ENCODE assay signal across 17 cellular contexts in genomic region chr9:98569070-98569469, GRCh38.
DNase-seq lines count a peak whose midpoint lies in the region; ATAC-seq, FAIRE-seq and TF ChIP-seq lines count a peak whose summit lies in the region.
"Had no signal": no experiment of that assay in that cellular context is flagged by ENCODE, and none has a peak within 500 bp of the region (broad histone marks: within the 10 kb centered on the region; RNA-seq: fewer than 3 reads in every experiment).

No MANE protein-coding gene starts in this region.

- no peak overlapping the region for H3K23ac ChIP-seq in H1 (ENCODE audit: insufficient read length)

- H3K4me1 ChIP-seq in H1 (replicated peaks in 1 of 4; ENCODE audit: control insufficient read depth in 3 of 4, insufficient read depth in 4 of 4, low read length in 3 of 4) (no peaks in the 10 kb centered on the region), neural progenitor cell (peaks cover 19% of the 10 kb centered on the region)
- H3K4me1 ChIP-seq: Caco-2 had no signal

- H3K27me3 Mint-ChIP-seq in activated CD8-positive, alpha-beta memory T cell treated with anti-CD3 and anti-CD28 coated beads, Interleukin-2, amount 10 ng/mL, durations not matched to agents 7 days and 5 days: peaks cover 56% of the 10 kb centered on the region
- H3K27me3 Mint-ChIP-seq in neural progenitor cell (ENCODE audit: insufficient read depth, low read depth): peaks cover 5% of the 10 kb centered on the region
- peaks cover 8% of the 10 kb centered on the region for H3K27me3 Mint-ChIP-seq in T-helper 2 cell treated with Interferon-gamma antibody and Interleukin-4, amounts not matched to agents 5 μg/mL and 100 μg/mL, for 36 hours (ENCODE audit: low read depth)

- H3K79me2 ChIP-seq in H1 (ENCODE audit: control insufficient read depth in 1 of 2, insufficient read depth in 2 of 2, low read length in 2 of 2) (no peaks in the 10 kb centered on the region), neural progenitor cell (ENCODE audit: low read depth) (no peaks in the 10 kb centered on the region)

- TF ChIP-seq POLR2A in H1 (IDR thresholded peaks at IDR 0.05; ENCODE audit: control extremely low read depth in 1 of 2, low read depth in 2 of 2, low read length in 2 of 2): no peak

- DNase-seq in activated CD8-positive, alpha-beta memory T cell treated with anti-CD3 and anti-CD28 coated beads, Interleukin-2, amount 10 ng/mL, durations not matched to agents 7 days and 5 days: peak; percentile 21
- no peak for DNase-seq in activated CD8-positive, alpha-beta memory T cell treated with anti-CD3 and anti-CD28 coated beads, Interleukin-2, amount 50 U/mL, for 4 hours
- DNase-seq in H1 (ENCODE audit: low read depth in 1 of 2, low spot score in 2 of 2) (no peak), neural progenitor cell (ENCODE audit: low spot score) (peak; percentile 16), NCI-H748 treated with DMSO at 0.1 percent for 48 hours (lab: John Stamatoyannopoulos, UW) (no peak)
- DNase-seq in T-helper 2 cell treated with Interferon-gamma antibody and Interleukin-4, amounts not matched to agents 5 μg/mL and 100 μg/mL, for 36 hours (ENCODE audit: low spot score): no peak
- DNase-seq: 8988T; AML-193; Caco-2; CD8-positive, alpha-beta memory T cell; DND-41; GDM1; GM23248; H7 had no signal

- no peaks in the 10 kb centered on the region for H3K36me3 ChIP-seq in H1 (ENCODE audit: control insufficient read depth in 2 of 4, insufficient read depth in 4 of 4, low read length in 3 of 4)
- H3K36me3 ChIP-seq in neural progenitor cell: no peaks in the 10 kb centered on the region
- H3K36me3 ChIP-seq: BLaER1 had no signal

- no peak overlapping the region for H3K4me3 ChIP-seq in H1 (ENCODE audit: extremely low read depth in 1 of 4, insufficient read depth in 2 of 4, low read depth in 3 of 4, low read length in 4 of 4)
- no peak overlapping the region for H3K4me3 ChIP-seq in neural progenitor cell
- H3K4me3 ChIP-seq: BLaER1, GM23248 had no signal

- H3K4me2 ChIP-seq in H1 (ENCODE audit: insufficient read depth in 1 of 2, low read depth in 2 of 2, low read length in 2 of 2) (no peak overlapping the region), neural progenitor cell (no peak overlapping the region)
- H3K4me2 ChIP-seq: BLaER1 had no signal

- no peaks in the 10 kb centered on the region for H3K36me3 Mint-ChIP-seq in activated CD8-positive, alpha-beta memory T cell treated with anti-CD3 and anti-CD28 coated beads, Interleukin-2, amount 10 ng/mL, durations not matched to agents 7 days and 5 days
- H3K36me3 Mint-ChIP-seq in neural progenitor cell: no peaks in the 10 kb centered on the region
- H3K36me3 Mint-ChIP-seq in T-helper 2 cell treated with Interferon-gamma antibody and Interleukin-4, amounts not matched to agents 5 μg/mL and 100 μg/mL, for 36 hours (ENCODE audit: low read depth): no peaks in the 10 kb centered on the region
- H3K36me3 Mint-ChIP-seq: CD8-positive, alpha-beta memory T cell had no signal

- no peak overlapping the region for H2BK12ac ChIP-seq in H1 (ENCODE audit: low read depth, low read length)

- H3K27ac ChIP-seq in H1 (ENCODE audit: low read depth, low read length) (no peak overlapping the region), neural progenitor cell (no peak overlapping the region)
- H3K27ac ChIP-seq: BLaER1, GM23248 had no signal

- H3K23me2 ChIP-seq in H1 (ENCODE audit: low read depth, low read length): no peaks in the 10 kb centered on the region

- no peak overlapping the region for H3K27ac Mint-ChIP-seq in activated CD8-positive, alpha-beta memory T cell treated with anti-CD3 and anti-CD28 coated beads, Interleukin-2, amount 10 ng/mL, durations not matched to agents 7 days and 5 days
- no peak overlapping the region for H3K27ac Mint-ChIP-seq in neural progenitor cell
- H3K27ac Mint-ChIP-seq in T-helper 2 cell treated with Interferon-gamma antibody and Interleukin-4, amounts not matched to agents 5 μg/mL and 100 μg/mL, for 36 hours: no peak overlapping the region
- H3K27ac Mint-ChIP-seq: CD8-positive, alpha-beta memory T cell had no signal

- H3K9ac ChIP-seq in H1 (replicated peaks in 1 of 4; ENCODE audit: extremely low read depth in 1 of 4, low read depth in 3 of 4, low read length in 3 of 4): no peak overlapping the region
- no peak overlapping the region for H3K9ac ChIP-seq in neural progenitor cell
- H3K9ac ChIP-seq: BLaER1, GM23248 had no signal

- CTCF ChIA-PET in activated CD8-positive, alpha-beta memory T cell treated with anti-CD3 and anti-CD28 coated beads, Interleukin-2, amount 10 ng/mL, durations not matched to agents 7 days and 5 days (lab: Charles Lee): no interaction called here
- CTCF ChIA-PET in H1 (lab: Charles Lee; ENCODE audit: partially characterized antibody): interaction anchor here (0.7 to 1.0 kb wide), 2 partner anchors 32 to 171 kb away, joined by 3 read pairs; no protein-coding TSS in a partner anchor

- no peak overlapping the region for H2BK5ac ChIP-seq in H1 (ENCODE audit: low read depth, low read length)

- no peak overlapping the region for H2BK120ac ChIP-seq in H1 (replicated peaks; ENCODE audit: low read depth, low read length)

- no peak overlapping the region for H4K5ac ChIP-seq in H1 (ENCODE audit: insufficient read length, low read depth, low read length)

- no peak overlapping the region for H3K4me3 Mint-ChIP-seq in activated CD8-positive, alpha-beta memory T cell treated with anti-CD3 and anti-CD28 coated beads, Interleukin-2, amount 10 ng/mL, durations not matched to agents 7 days and 5 days
- no peak overlapping the region for H3K4me3 Mint-ChIP-seq in neural progenitor cell
- no peak overlapping the region for H3K4me3 Mint-ChIP-seq in T-helper 2 cell treated with Interferon-gamma antibody and Interleukin-4, amounts not matched to agents 5 μg/mL and 100 μg/mL, for 36 hours
- H3K4me3 Mint-ChIP-seq: CD8-positive, alpha-beta memory T cell had no signal

- POLR2A ChIA-PET in H1 (lab: Charles Lee; ENCODE audit: partially characterized antibody): no interaction called here

- no peak overlapping the region for H4K91ac ChIP-seq in H1 (replicated peaks; ENCODE audit: insufficient read length, low read length)

- H3F3A ChIP-seq in neural progenitor cell (ENCODE audit: low read depth): no peaks in the 10 kb centered on the region

- no peaks in the 10 kb centered on the region for H3K9me3 Mint-ChIP-seq in activated CD8-positive, alpha-beta memory T cell treated with anti-CD3 and anti-CD28 coated beads, Interleukin-2, amount 10 ng/mL, durations not matched to agents 7 days and 5 days (ENCODE audit: low read depth)
- H3K9me3 Mint-ChIP-seq in neural progenitor cell: no peaks in the 10 kb centered on the region
- no peaks in the 10 kb centered on the region for H3K9me3 Mint-ChIP-seq in T-helper 2 cell treated with Interferon-gamma antibody and Interleukin-4, amounts not matched to agents 5 μg/mL and 100 μg/mL, for 36 hours
- H3K9me3 Mint-ChIP-seq: CD8-positive, alpha-beta memory T cell had no signal

- no peaks in the 10 kb centered on the region for H3K79me1 ChIP-seq in H1 (ENCODE audit: low read depth, low read length)

- WGBS in H1 (ENCODE audit: extremely low coverage in 1 of 2, insufficient coverage in 1 of 2, insufficient read length in 1 of 2, insufficient replicate concordance in 2 of 2, low coverage in 1 of 2, low lambda C conversion rate in 2 of 2, missing lambda C conversion rate in 1 of 2), 2 experiments: 77% methylated on average over 6 of the region's 6 CpGs; no CpG with 5 or more reads in 1 of the 2 experiments

- no peaks in the 10 kb centered on the region for H3K9me3 ChIP-seq in H1 (ENCODE audit: insufficient read depth in 2 of 2, low read depth in 1 of 2, low read length in 1 of 2)
- H3K9me3 ChIP-seq in neural progenitor cell (ENCODE audit: low read depth): no peaks in the 10 kb centered on the region
- H3K9me3 ChIP-seq: BLaER1, Caco-2 had no signal

- H3K18ac ChIP-seq in H1 (ENCODE audit: extremely low read depth, low read length): no peak overlapping the region

- FAIRE-seq in H1 (lab: Jason Lieb, UNC): no peak
- FAIRE-seq: GM12892 had no signal

- H4K8ac ChIP-seq in H1 (ENCODE audit: extremely low read depth, insufficient read depth, low read length): no peak overlapping the region

- no peak for ATAC-seq in activated CD8-positive, alpha-beta memory T cell treated with anti-CD3 and anti-CD28 coated beads, Interleukin-2, amount 10 ng/mL, durations not matched to agents 7 days and 5 days
- ATAC-seq in GM19023 (IDR thresholded peaks at IDR 0.05; ENCODE audit: unreplicated experiment): no peak

- no peak overlapping the region for H3K4ac ChIP-seq in H1 (replicated peaks; ENCODE audit: insufficient read length, low read depth, low read length)

- TF ChIP-seq EP300 in H1 (IDR thresholded peaks at IDR 0.05; ENCODE audit: borderline replicate concordance in 1 of 2, low read depth in 2 of 2, low read length in 2 of 2): no peak

- H2AFZ ChIP-seq in H1 (ENCODE audit: low read length) (no peak overlapping the region), neural progenitor cell (replicated peaks) (no peak overlapping the region)
- H2AFZ ChIP-seq: GM23248 had no signal

- H2AK5ac ChIP-seq in H1 (ENCODE audit: low read depth, low read length): no peak overlapping the region

- no peak overlapping the region for H3K56ac ChIP-seq in H1 (replicated peaks; ENCODE audit: insufficient read length, low read depth, low read length)

- H3K4me1 Mint-ChIP-seq in activated CD8-positive, alpha-beta memory T cell treated with anti-CD3 and anti-CD28 coated beads, Interleukin-2, amount 10 ng/mL, durations not matched to agents 7 days and 5 days: no peaks in the 10 kb centered on the region
- peaks cover 22% of the 10 kb centered on the region for H3K4me1 Mint-ChIP-seq in neural progenitor cell
- no peaks in the 10 kb centered on the region for H3K4me1 Mint-ChIP-seq in T-helper 2 cell treated with Interferon-gamma antibody and Interleukin-4, amounts not matched to agents 5 μg/mL and 100 μg/mL, for 36 hours (ENCODE audit: low read depth)
- H3K4me1 Mint-ChIP-seq: CD8-positive, alpha-beta memory T cell had no signal

- no peaks in the 10 kb centered on the region for H3K27me3 ChIP-seq in H1 (replicated peaks in 1 of 4; ENCODE audit: control insufficient read depth in 3 of 4, extremely low read depth in 1 of 4, insufficient read depth in 3 of 4, low read length in 3 of 4)
- no peaks in the 10 kb centered on the region for H3K27me3 ChIP-seq in neural progenitor cell
- H3K27me3 ChIP-seq: BLaER1 had no signal

- peak overlapping the region; percentile 46; the same call in 1 of the 2 replicates for H2BK15ac ChIP-seq in H1 (ENCODE audit: low read length)

- TF ChIP-seq CTCF in H1 (IDR thresholded peaks at IDR 0.05; ENCODE audit: control extremely low read depth in 1 of 3, insufficient read depth in 1 of 3, low read depth in 1 of 3, low read length in 3 of 3) (no peak), neural progenitor cell (IDR thresholded peaks at IDR 0.05) (no peak)

- TF ChIP-seq RAD21 in H1 (IDR thresholded peaks at IDR 0.05 in 1 of 2, conservative IDR thresholded peaks at IDR 0.05 in 1 of 2; ENCODE audit: low read depth in 2 of 2, low read length in 2 of 2): no peak

- no peak overlapping the region for H3K14ac ChIP-seq in H1 (ENCODE audit: insufficient read length)

- no peaks in the 10 kb centered on the region for H4K20me1 ChIP-seq in H1 (replicated peaks in 1 of 2; ENCODE audit: control insufficient read depth in 1 of 2, insufficient read depth in 2 of 2, low read length in 2 of 2)
- no peaks in the 10 kb centered on the region for H4K20me1 ChIP-seq in neural progenitor cell (ENCODE audit: low read depth)
- H4K20me1 ChIP-seq: BLaER1 had no signal

- H2BK20ac ChIP-seq in H1 (ENCODE audit: low read length): no peak overlapping the region

Comparison
In these comparisons a context has a peak if more than half of its experiments do, and no peak if none do; other contexts are left out.
1. DNase-seq: peak in activated CD8-positive, alpha-beta memory T cell treated with anti-CD3 and anti-CD28 coated beads, Interleukin-2, amount 10 ng/mL, durations not matched to agents 7 days and 5 days (single experiment) and neural progenitor cell (single experiment); none in activated CD8-positive, alpha-beta memory T cell treated with anti-CD3 and anti-CD28 coated beads, Interleukin-2, amount 50 U/mL, for 4 hours (single experiment), H1 (0 of 2), NCI-H748 treated with DMSO at 0.1 percent for 48 hours (single experiment) and T-helper 2 cell treated with Interferon-gamma antibody and Interleukin-4, amounts not matched to agents 5 μg/mL and 100 μg/mL, for 36 hours (single experiment).